Comparison of ENCODE assay signal across 14 cellular contexts in genomic region chr15:95284487-95284886, GRCh38.
DNase-seq lines count a peak whose midpoint lies in the region; ATAC-seq and TF ChIP-seq lines count a peak whose summit lies in the region.
"Had no signal": no experiment of that assay in that cellular context is flagged by ENCODE, and none has a peak within 500 bp of the region (broad histone marks: within the 10 kb centered on the region; RNA-seq: fewer than 3 reads in every experiment).

No MANE protein-coding gene starts in this region.

- no peak overlapping the region for H2AFZ ChIP-seq in mesenchymal stem cell (ENCODE audit: low read depth, low read length)

- no peak overlapping the region for H3K4me2 ChIP-seq in mesenchymal stem cell (ENCODE audit: low read length, poor library complexity, severe bottlenecking)

- DNase-seq in left ventricle myocardium inferior = no peak
- no peak for DNase-seq in heart left ventricle
- DNase-seq in SK-N-MC (ENCODE audit: low read depth, low spot score) = no peak
- DNase-seq in mesenchymal stem cell = no peak
- no peak for DNase-seq in uterus
- no peak for DNase-seq in EL
- DNase-seq: activated gamma-delta T cell treated with Interleukin-2 at 50 U/mL for 16 hours, brain microvascular endothelial cell, Caco-2, heart right ventricle, NCI-H146 had no signal

- H3K9ac ChIP-seq in SK-N-MC (ENCODE audit: insufficient read length) (peak overlapping the region; percentile 15), mesenchymal stem cell (ENCODE audit: low read length) (peak overlapping the region; percentile 28)

- H3K18ac ChIP-seq in mesenchymal stem cell (ENCODE audit: low read depth in 1 of 2, low read length in 2 of 2) = no peak overlapping the region

- ATAC-seq in heart left ventricle (no peak), HG03159 (IDR thresholded peaks at IDR 0.05; ENCODE audit: unreplicated experiment) (no peak), GM18520 (IDR thresholded peaks at IDR 0.05; ENCODE audit: unreplicated experiment) (no peak)
- ATAC-seq: PC-3 had no signal

- H2AK5ac ChIP-seq in mesenchymal stem cell (ENCODE audit: low read length, severe bottlenecking) = no peak overlapping the region

- H3K14ac ChIP-seq in mesenchymal stem cell (ENCODE audit: low read length in 2 of 2) = no peak overlapping the region

- intact Hi-C loops in left ventricle myocardium inferior (cut with micrococcal nuclease) (no loop called here), heart left ventricle (cut with DNase I) (loop anchor here in 1 of 10 donors (10.0 kb wide), 1 partner anchor 1040 kb away; no protein-coding TSS in a partner anchor), uterus (cut with DNase I; ENCODE audit: low total_unique reads) (no loop called here)

- no peak overlapping the region for H2BK12ac ChIP-seq in mesenchymal stem cell (ENCODE audit: low read length in 2 of 2)

- H2BK120ac ChIP-seq in mesenchymal stem cell (ENCODE audit: low read depth, low read length) = no peak overlapping the region

- H3K4me1 ChIP-seq in left ventricle myocardium inferior (peaks cover 3% of the 10 kb centered on the region), heart left ventricle (peaks cover 0 to 29% (median 4%) of the 10 kb centered on the region in 12 donors), mesenchymal stem cell (ENCODE audit: control insufficient read depth, insufficient read depth, low read depth, low read length) (peaks cover 2% of the 10 kb centered on the region), uterus (no peaks in the 10 kb centered on the region)
- H3K4me1 ChIP-seq: Caco-2 had no signal

- H4K8ac ChIP-seq in mesenchymal stem cell (ENCODE audit: low read length) = no peak overlapping the region

- TF ChIP-seq POLR2A in heart left ventricle (IDR thresholded peaks at IDR 0.05) (no peak), uterus (IDR thresholded peaks at IDR 0.05) (no peak)

- no peak overlapping the region for H3K23ac ChIP-seq in mesenchymal stem cell (ENCODE audit: low read length in 2 of 2)

- H3K4me3 ChIP-seq in left ventricle myocardium inferior = no peak overlapping the region
- no peak overlapping the region for H3K4me3 ChIP-seq in heart left ventricle
- H3K4me3 ChIP-seq in SK-N-MC = peak overlapping the region; percentile 62
- no peak overlapping the region for H3K4me3 ChIP-seq in mesenchymal stem cell (ENCODE audit: insufficient read depth in 1 of 2, low read depth in 1 of 2, low read length in 2 of 2)
- no peak overlapping the region for H3K4me3 ChIP-seq in uterus
- H3K4me3 ChIP-seq: heart right ventricle had no signal

- H2BK15ac ChIP-seq in mesenchymal stem cell (ENCODE audit: low read depth, poor library complexity, severe bottlenecking) = no peak overlapping the region

- TF ChIP-seq CTCF in left ventricle myocardium inferior (IDR thresholded peaks at IDR 0.05; ENCODE audit: borderline replicate concordance) = no peak
- no peak for TF ChIP-seq CTCF in heart left ventricle (IDR thresholded peaks at IDR 0.05)
- no peak for TF ChIP-seq CTCF in uterus (IDR thresholded peaks at IDR 0.05)

- H3K27ac ChIP-seq in left ventricle myocardium inferior (replicated peaks) = peak overlapping the region; percentile 54
- H3K27ac ChIP-seq in heart left ventricle = peak overlapping the region in 3 of 12 donors; percentile 5 to 56 (median 44)
- H3K27ac ChIP-seq in SK-N-MC = peak overlapping the region; percentile 77
- H3K27ac ChIP-seq in mesenchymal stem cell (ENCODE audit: low read length, poor library complexity, severe bottlenecking) = no peak overlapping the region
- H3K27ac ChIP-seq in uterus = peak overlapping the region; percentile 46 to 81
- H3K27ac ChIP-seq: brain microvascular endothelial cell had no signal

- H3K4ac ChIP-seq in mesenchymal stem cell (ENCODE audit: low read depth in 1 of 2, low read length in 2 of 2) = no peak overlapping the region

- 92 to 96% (median 94%) methylated on average over 4 of the region's 4 CpGs for WGBS in heart left ventricle, 4 donors
- WGBS in mesenchymal stem cell = no CpG with 5 or more reads among the region's 4 CpGs

- H2BK5ac ChIP-seq in mesenchymal stem cell (ENCODE audit: low read depth, low read length, poor library complexity, severe bottlenecking) = no peak overlapping the region

- H3K27me3 ChIP-seq in left ventricle myocardium inferior (ENCODE audit: low read depth) (no peaks in the 10 kb centered on the region), heart left ventricle (no peaks in the 10 kb centered on the region), mesenchymal stem cell (ENCODE audit: control insufficient read depth in 1 of 2, insufficient read depth in 1 of 2, low read length in 2 of 2) (no peaks in the 10 kb centered on the region), uterus (no peaks in the 10 kb centered on the region)
- H3K27me3 ChIP-seq: brain microvascular endothelial cell had no signal

- H4K91ac ChIP-seq in mesenchymal stem cell (ENCODE audit: low read length) = no peak overlapping the region

- H3K9me3 ChIP-seq in left ventricle myocardium inferior (replicated peaks) (no peaks in the 10 kb centered on the region), heart left ventricle (no peaks in the 10 kb centered on the region), SK-N-MC (ENCODE audit: low read depth, low read length) (no peaks in the 10 kb centered on the region), mesenchymal stem cell (ENCODE audit: control insufficient read depth, low read length) (no peaks in the 10 kb centered on the region), uterus (no peaks in the 10 kb centered on the region)
- H3K9me3 ChIP-seq: Caco-2, heart right ventricle had no signal

- no peaks in the 10 kb centered on the region for H3K36me3 ChIP-seq in left ventricle myocardium inferior
- H3K36me3 ChIP-seq in heart left ventricle = no peaks in the 10 kb centered on the region
- H3K36me3 ChIP-seq in SK-N-MC (ENCODE audit: insufficient read depth, low read length) = no peaks in the 10 kb centered on the region
- H3K36me3 ChIP-seq in mesenchymal stem cell (ENCODE audit: control insufficient read depth in 1 of 2, insufficient read depth in 2 of 2, low read depth in 1 of 2, low read length in 2 of 2) = no peaks in the 10 kb centered on the region
- no peaks in the 10 kb centered on the region for H3K36me3 ChIP-seq in uterus
- H3K36me3 ChIP-seq: brain microvascular endothelial cell, heart right ventricle had no signal

- H3K79me1 ChIP-seq in mesenchymal stem cell (replicated peaks; ENCODE audit: low read length, poor library complexity, severe bottlenecking) = no peaks in the 10 kb centered on the region
